In the genomic region with DNA sequence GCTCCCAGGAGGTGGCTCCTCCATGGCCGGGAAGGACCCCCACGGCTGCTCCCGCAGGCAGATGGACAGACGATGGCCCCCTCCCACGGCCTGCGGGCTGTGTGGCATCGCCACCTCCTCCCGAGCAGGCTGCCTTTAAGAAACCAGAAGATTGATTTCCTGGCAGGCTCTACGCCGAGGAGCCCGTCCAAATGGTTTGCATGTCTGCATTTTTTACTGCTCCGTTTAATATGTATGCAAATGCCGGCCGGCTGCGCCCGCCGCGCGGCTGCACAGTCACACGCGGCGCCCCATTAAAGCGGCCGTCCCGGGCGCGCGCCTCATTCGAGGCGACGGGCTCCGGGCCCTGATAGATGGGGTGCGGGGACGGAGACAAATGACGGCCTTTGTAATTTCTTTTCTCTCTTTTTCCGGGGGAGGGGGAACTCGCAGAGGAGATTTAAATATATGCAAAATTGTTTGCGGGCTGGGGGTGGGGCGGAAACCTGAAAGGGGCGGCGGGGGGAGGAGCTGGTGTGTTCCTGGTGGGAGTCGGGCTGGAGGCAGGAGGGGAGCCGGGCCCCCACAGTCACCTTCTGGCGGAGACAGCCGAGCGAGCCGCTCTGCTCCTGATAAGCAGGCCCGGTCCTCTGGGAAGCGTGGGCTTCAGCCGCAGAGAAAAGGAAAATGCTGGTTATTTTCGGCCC, we compare ENCODE assay signal across 8 cellular contexts.
DNase-seq lines count a peak whose midpoint lies in the region; ATAC-seq and TF ChIP-seq lines count a peak whose summit lies in the region.

No MANE protein-coding gene starts in this region.

- H3K9me3 Mint-ChIP-seq in activated naive CD4-positive, alpha-beta T cell treated with anti-CD3 and anti-CD28 coated beads for 36 hours: no peaks in the 10 kb centered on the region

- no peaks in the 10 kb centered on the region for H3K36me3 Mint-ChIP-seq in activated naive CD4-positive, alpha-beta T cell treated with anti-CD3 and anti-CD28 coated beads for 36 hours (ENCODE audit: low read depth)

- WGBS in sigmoid colon, 2 donors: 3 to 4% methylated on average over 51 of the region's 51 CpGs

- peak overlapping the region; percentile 64 for H3K4me3 Mint-ChIP-seq in activated naive CD4-positive, alpha-beta T cell treated with anti-CD3 and anti-CD28 coated beads for 36 hours

- H3K27me3 ChIP-seq in left ventricle myocardium inferior (ENCODE audit: low read depth): no peaks in the 10 kb centered on the region
- H3K27me3 ChIP-seq in sigmoid colon: no peaks in the 10 kb centered on the region

- CTCF ChIA-PET in activated naive CD4-positive, alpha-beta T cell treated with anti-CD3 and anti-CD28 coated beads for 36 hours (lab: Charles Lee): no interaction called here

- H3K36me3 ChIP-seq in left ventricle myocardium inferior (no peaks in the 10 kb centered on the region), sigmoid colon (no peaks in the 10 kb centered on the region)

- H3K4me1 Mint-ChIP-seq in activated naive CD4-positive, alpha-beta T cell treated with anti-CD3 and anti-CD28 coated beads for 36 hours (ENCODE audit: low read depth): peaks cover 27% of the 10 kb centered on the region

- TF ChIP-seq EP300 in sigmoid colon (IDR thresholded peaks at IDR 0.05): no peak

- TF ChIP-seq POLR2A in sigmoid colon (IDR thresholded peaks at IDR 0.05): no peak

- no peak for ATAC-seq in HG03469 (IDR thresholded peaks at IDR 0.05; ENCODE audit: unreplicated experiment)

- H3K4me1 ChIP-seq in left ventricle myocardium inferior (peaks cover 63% of the 10 kb centered on the region), sigmoid colon (peaks cover 0 to 50% (median 40%) of the 10 kb centered on the region in 4 donors)

- H3K27ac Mint-ChIP-seq in activated naive CD4-positive, alpha-beta T cell treated with anti-CD3 and anti-CD28 coated beads for 36 hours: no peak overlapping the region

- peak overlapping the region; percentile 61 for H3K4me3 ChIP-seq in left ventricle myocardium inferior
- peak overlapping the region; percentile 10 to 47 (median 40) for H3K4me3 ChIP-seq in sigmoid colon

- no peaks in the 10 kb centered on the region for H3K27me3 Mint-ChIP-seq in activated naive CD4-positive, alpha-beta T cell treated with anti-CD3 and anti-CD28 coated beads for 36 hours (ENCODE audit: low read depth)

- H3K9me3 ChIP-seq in left ventricle myocardium inferior (replicated peaks): no peaks in the 10 kb centered on the region
- no peaks in the 10 kb centered on the region for H3K9me3 ChIP-seq in sigmoid colon

- H3K27ac ChIP-seq in left ventricle myocardium inferior (replicated peaks) (peak overlapping the region; percentile 91), sigmoid colon (peak overlapping the region; percentile 30 to 89 (median 87))

- no peak for TF ChIP-seq CTCF in left ventricle myocardium inferior (IDR thresholded peaks at IDR 0.05; ENCODE audit: borderline replicate concordance)
- no peak for TF ChIP-seq CTCF in sigmoid colon (IDR thresholded peaks at IDR 0.05)

- intact Hi-C loops in activated naive CD4-positive, alpha-beta T cell treated with anti-CD3 and anti-CD28 coated beads for 36 hours (cut with micrococcal nuclease): loop anchor here (2.0 to 5.0 kb wide), 2 partner anchors 100 to 159 kb away; a partner anchor contains a TSS
- intact Hi-C loops in left ventricle myocardium inferior (cut with micrococcal nuclease): no loop called here
- intact Hi-C loops in sigmoid colon (cut with DNase I): no loop called here

- DNase-seq in DMS 273 (lab: John Stamatoyannopoulos, UW; ENCODE audit: unreplicated experiment): peak; percentile 77
- no peak for DNase-seq in DMS 273 treated with DMSO at 0.1 percent for 48 hours (lab: John Stamatoyannopoulos, UW)
- peak; percentile 57 for DNase-seq in activated naive CD4-positive, alpha-beta T cell treated with anti-CD3 and anti-CD28 coated beads for 36 hours
- DNase-seq in left ventricle myocardium inferior: no peak
- DNase-seq in sigmoid colon: no peak
- no peak for DNase-seq in LoVo (ENCODE audit: low spot score)
- DNase-seq in NCI-H2171 treated with DMSO at 0.1 percent for 48 hours (lab: John Stamatoyannopoulos, UW): no peak

Comparison
In these comparisons a context has a peak if more than half of its experiments do, and no peak if none do; other contexts are left out.
1. DNase-seq: peak in DMS 273 (single experiment) and activated naive CD4-positive, alpha-beta T cell treated with anti-CD3 and anti-CD28 coated beads for 36 hours (single experiment); none in DMS 273 treated with DMSO at 0.1 percent for 48 hours (single experiment), left ventricle myocardium inferior (single experiment), sigmoid colon (single experiment), LoVo (single experiment) and NCI-H2171 treated with DMSO at 0.1 percent for 48 hours (single experiment).